13 cellular contexts compared by ENCODE assay signal in genomic region chr6:30041821-30042220, GRCh38.
"Had no signal": no experiment of that assay in that cellular context is flagged by ENCODE, and none has a peak within 500 bp of the region (broad histone marks: within the 10 kb centered on the region; RNA-seq: fewer than 3 reads in every experiment).

No MANE protein-coding gene starts in this region.

- H3K36me3 ChIP-seq: left lung, pancreas, sigmoid colon, upper lobe of left lung had no signal

- H3K4me3 ChIP-seq: dorsolateral prefrontal cortex, left lung, pancreas, sigmoid colon, upper lobe of left lung had no signal

- H3K27ac ChIP-seq: dorsolateral prefrontal cortex, left lung, pancreas, sigmoid colon, upper lobe of left lung had no signal

- DNase-seq: activated CD4-positive, alpha-beta T cell treated with anti-CD3 and anti-CD28 coated beads for 1 hour; activated CD4-positive, alpha-beta T cell treated with anti-CD3 and anti-CD28 coated beads, Interleukin-2, amount 50 U/mL, for 48 hours; activated naive CD4-positive, alpha-beta T cell treated with anti-CD3 and anti-CD28 coated beads for 36 hours; activated naive CD8-positive, alpha-beta T cell treated with anti-CD3 and anti-CD28 coated beads, Interleukin-2, amount 50 U/mL, for 24 hours; erythroblast; left lung; naive thymus-derived CD8-positive, alpha-beta T cell; pancreas; sigmoid colon; stimulated activated CD4-positive, alpha-beta T cell treated with anti-CD3 and anti-CD28 coated beads, Interleukin-1b, Interleukin-23, amount 100 ng/mL, for 48 hours; stimulated activated naive CD8-positive, alpha-beta T cell treated with anti-CD3 and anti-CD28 coated beads, Interleukin-15, amount 100 ng/mL, for 72 hours; upper lobe of left lung had no signal

- H3K4me1 ChIP-seq: left lung, pancreas, sigmoid colon, upper lobe of left lung had no signal

- H3K9me3 ChIP-seq: left lung, pancreas, sigmoid colon, upper lobe of left lung had no signal

- H3K27me3 ChIP-seq: dorsolateral prefrontal cortex, left lung, pancreas, sigmoid colon, upper lobe of left lung had no signal
